22 cellular contexts compared by ENCODE assay signal in genomic region chr6:5510734-5511133, GRCh38.
"Had no signal": no experiment of that assay in that cellular context is flagged by ENCODE, and none has a peak within 500 bp of the region (broad histone marks: within the 10 kb centered on the region; RNA-seq: fewer than 3 reads in every experiment).

No MANE protein-coding gene starts in this region.

- DNase-seq: activated CD4-positive, alpha-beta memory T cell treated with anti-CD3 and anti-CD28 coated beads, Interleukin-2, amount 10 ng/mL, durations not matched to agents 7 days and 5 days; activated CD4-positive, alpha-beta T cell treated with anti-CD3 and anti-CD28 coated beads for 36 hours; activated CD4-positive, alpha-beta T cell treated with anti-CD3 and anti-CD28 coated beads, Interleukin-2, amount 50 U/mL, for 1 hour; activated gamma-delta T cell; activated naive CD4-positive, alpha-beta T cell treated with anti-CD3 and anti-CD28 coated beads, Interleukin-2, amount 10 ng/mL, durations not matched to agents 7 days and 5 days; activated naive CD8-positive, alpha-beta T cell treated with anti-CD3 and anti-CD28 coated beads, Interleukin-2, amount 10 ng/mL, durations not matched to agents 7 days and 5 days; activated T-cell treated with anti-CD3 and anti-CD28 coated beads for 4 hours; activated T-cell treated with anti-CD3 and anti-CD28 coated beads, Interleukin-2, amount 50 U/mL, for 48 hours; adrenal gland; anterior cingulate cortex; cerebellar nuclear complex; NCI-H1092; NCI-H1417; NCI-H2029; NCI-H345; NCI-H510A; NCI-H526 treated with DMSO at 0.1 percent for 48 hours; NCI-H82; SIG-M5; T-helper 2 cell had no signal

- H3K27me3 Mint-ChIP-seq: activated CD4-positive, alpha-beta memory T cell treated with anti-CD3 and anti-CD28 coated beads, Interleukin-2, amount 10 ng/mL, durations not matched to agents 7 days and 5 days; activated CD4-positive, alpha-beta T cell treated with anti-CD3 and anti-CD28 coated beads for 36 hours; activated naive CD4-positive, alpha-beta T cell treated with anti-CD3 and anti-CD28 coated beads, Interleukin-2, amount 10 ng/mL, durations not matched to agents 7 days and 5 days; activated naive CD8-positive, alpha-beta T cell treated with anti-CD3 and anti-CD28 coated beads, Interleukin-2, amount 10 ng/mL, durations not matched to agents 7 days and 5 days; activated T-helper 17 cell treated with anti-CD3 and anti-CD28 coated beads, Interleukin-2, amount 50 U/mL, for 72 hours had no signal

- H3K27me3 ChIP-seq: adrenal gland had no signal

- ATAC-seq: activated CD4-positive, alpha-beta T cell treated with anti-CD3 and anti-CD28 coated beads for 36 hours; activated T-helper 17 cell treated with anti-CD3 and anti-CD28 coated beads, Interleukin-2, amount 50 U/mL, for 72 hours had no signal

- H3K27ac Mint-ChIP-seq: activated CD4-positive, alpha-beta memory T cell treated with anti-CD3 and anti-CD28 coated beads, Interleukin-2, amount 10 ng/mL, durations not matched to agents 7 days and 5 days; activated CD4-positive, alpha-beta T cell treated with anti-CD3 and anti-CD28 coated beads for 36 hours; activated naive CD4-positive, alpha-beta T cell treated with anti-CD3 and anti-CD28 coated beads, Interleukin-2, amount 10 ng/mL, durations not matched to agents 7 days and 5 days; activated naive CD8-positive, alpha-beta T cell treated with anti-CD3 and anti-CD28 coated beads, Interleukin-2, amount 10 ng/mL, durations not matched to agents 7 days and 5 days; activated T-helper 17 cell treated with anti-CD3 and anti-CD28 coated beads, Interleukin-2, amount 50 U/mL, for 72 hours had no signal

- H3K27ac ChIP-seq: adrenal gland, VCaP had no signal

- H3K9me3 ChIP-seq: adrenal gland had no signal

- H3K36me3 ChIP-seq: adrenal gland had no signal

- H3K9me3 Mint-ChIP-seq: activated CD4-positive, alpha-beta memory T cell treated with anti-CD3 and anti-CD28 coated beads, Interleukin-2, amount 10 ng/mL, durations not matched to agents 7 days and 5 days; activated naive CD4-positive, alpha-beta T cell treated with anti-CD3 and anti-CD28 coated beads, Interleukin-2, amount 10 ng/mL, durations not matched to agents 7 days and 5 days; activated naive CD8-positive, alpha-beta T cell treated with anti-CD3 and anti-CD28 coated beads, Interleukin-2, amount 10 ng/mL, durations not matched to agents 7 days and 5 days; activated T-helper 17 cell treated with anti-CD3 and anti-CD28 coated beads, Interleukin-2, amount 50 U/mL, for 72 hours had no signal

- H3K4me3 Mint-ChIP-seq: activated CD4-positive, alpha-beta memory T cell treated with anti-CD3 and anti-CD28 coated beads, Interleukin-2, amount 10 ng/mL, durations not matched to agents 7 days and 5 days; activated CD4-positive, alpha-beta T cell treated with anti-CD3 and anti-CD28 coated beads for 36 hours; activated naive CD4-positive, alpha-beta T cell treated with anti-CD3 and anti-CD28 coated beads, Interleukin-2, amount 10 ng/mL, durations not matched to agents 7 days and 5 days; activated naive CD8-positive, alpha-beta T cell treated with anti-CD3 and anti-CD28 coated beads, Interleukin-2, amount 10 ng/mL, durations not matched to agents 7 days and 5 days; activated T-helper 17 cell treated with anti-CD3 and anti-CD28 coated beads, Interleukin-2, amount 50 U/mL, for 72 hours had no signal

- H3K4me3 ChIP-seq: adrenal gland had no signal
